In genomic region chr18:59799383-59800015, GRCh38 we compare ENCODE assay signal across 23 cellular contexts.
DNase-seq lines count a peak whose midpoint lies in the region; ATAC-seq and TF ChIP-seq lines count a peak whose summit lies in the region.
"Had no signal": no experiment of that assay in that cellular context is flagged by ENCODE, and none has a peak within 500 bp of the region (broad histone marks: within the 10 kb centered on the region; RNA-seq: fewer than 3 reads in every experiment).

No MANE protein-coding gene starts in this region.

- H3K27me3 ChIP-seq in MM.1S (replicated peaks; ENCODE audit: insufficient read depth, low read length) (no peaks in the 10 kb centered on the region), osteoblast (ENCODE audit: insufficient read depth, low read length) (no peaks in the 10 kb centered on the region)
- H3K27me3 ChIP-seq: brain microvascular endothelial cell, tibial artery had no signal

- H3K27ac Mint-ChIP-seq in activated T-cell treated with anti-CD3 and anti-CD28 coated beads, Interleukin-2, amount 50 U/mL, for 72 hours, result no peak overlapping the region
- H3K27ac Mint-ChIP-seq: activated CD4-positive, alpha-beta T cell treated with anti-CD3 and anti-CD28 coated beads for 36 hours; activated naive CD8-positive, alpha-beta T cell treated with anti-CD3 and anti-CD28 coated beads, Interleukin-2, amount 10 ng/mL, durations not matched to agents 7 days and 5 days had no signal

- no peaks in the 10 kb centered on the region for H3F3A ChIP-seq in MM.1S (ENCODE audit: insufficient read depth, low read length)

- H3K4me1 ChIP-seq in MM.1S (ENCODE audit: low read length) (no peaks in the 10 kb centered on the region), osteoblast (ENCODE audit: insufficient read depth, low read length) (no peaks in the 10 kb centered on the region)
- H3K4me1 ChIP-seq: tibial artery had no signal

- H3K36me3 ChIP-seq in MM.1S (replicated peaks; ENCODE audit: insufficient read depth, low read length) (no peaks in the 10 kb centered on the region), osteoblast (ENCODE audit: insufficient read depth, low read length) (no peaks in the 10 kb centered on the region)
- H3K36me3 ChIP-seq: brain microvascular endothelial cell, tibial artery had no signal

- H3K79me2 ChIP-seq in MM.1S (ENCODE audit: low read length), result no peaks in the 10 kb centered on the region
- no peaks in the 10 kb centered on the region for H3K79me2 ChIP-seq in osteoblast (ENCODE audit: insufficient read depth, low read length)

- H3K36me3 Mint-ChIP-seq in activated T-cell treated with anti-CD3 and anti-CD28 coated beads, Interleukin-2, amount 50 U/mL, for 72 hours (ENCODE audit: insufficient read depth in 2 of 2), result no peaks in the 10 kb centered on the region
- H3K36me3 Mint-ChIP-seq: activated naive CD8-positive, alpha-beta T cell treated with anti-CD3 and anti-CD28 coated beads, Interleukin-2, amount 10 ng/mL, durations not matched to agents 7 days and 5 days had no signal

- no peak overlapping the region for H3K9ac ChIP-seq in MM.1S (ENCODE audit: low read length)

- H4K20me1 ChIP-seq in MM.1S (ENCODE audit: insufficient read depth, low read length) (no peaks in the 10 kb centered on the region), osteoblast (ENCODE audit: insufficient read depth, low read length) (no peaks in the 10 kb centered on the region)

- TF ChIP-seq CTCF in MM.1S (IDR thresholded peaks at IDR 0.05; ENCODE audit: low read length), result no peak
- no peak for TF ChIP-seq CTCF in osteoblast (IDR thresholded peaks at IDR 0.05; ENCODE audit: extremely low read depth, low read depth, low read length)

- H2AFZ ChIP-seq in MM.1S (ENCODE audit: low read length) (no peak overlapping the region), osteoblast (ENCODE audit: low read length) (no peak overlapping the region)

- no peak overlapping the region for H3K27ac ChIP-seq in MM.1S (ENCODE audit: low read length)
- no peak overlapping the region for H3K27ac ChIP-seq in osteoblast (ENCODE audit: low read depth, low read length)
- H3K27ac ChIP-seq: brain microvascular endothelial cell, coronary artery, tibial artery had no signal

- H3K9me3 Mint-ChIP-seq in activated T-cell treated with anti-CD3 and anti-CD28 coated beads, Interleukin-2, amount 50 U/mL, for 72 hours, result no peaks in the 10 kb centered on the region
- H3K9me3 Mint-ChIP-seq: activated naive CD8-positive, alpha-beta T cell treated with anti-CD3 and anti-CD28 coated beads, Interleukin-2, amount 10 ng/mL, durations not matched to agents 7 days and 5 days had no signal

- no peaks in the 10 kb centered on the region for H3K9me2 ChIP-seq in MM.1S (replicated peaks; ENCODE audit: insufficient read depth, low read length)

- H3K9me3 ChIP-seq in MM.1S (replicated peaks; ENCODE audit: insufficient read depth, low read length), result no peaks in the 10 kb centered on the region
- no peaks in the 10 kb centered on the region for H3K9me3 ChIP-seq in osteoblast (ENCODE audit: low read depth, low read length)
- H3K9me3 ChIP-seq: mucosa of descending colon, tibial artery had no signal

- no peak for ATAC-seq in activated T-cell treated with anti-CD3 and anti-CD28 coated beads, Interleukin-2, amount 50 U/mL, for 72 hours (replicated peaks in 1 of 2)
- ATAC-seq: activated CD4-positive, alpha-beta T cell treated with anti-CD3 and anti-CD28 coated beads for 36 hours; K562; mucosa of descending colon; Right ventricle myocardium inferior; stimulated activated naive CD8-positive, alpha-beta T cell treated with anti-CD3 and anti-CD28 coated beads, Interleukin-15, Interleukin-2, amounts not matched to agents 100 U/mL and 50 U/mL, for 24 hours had no signal

- no peak overlapping the region for H3K4me2 ChIP-seq in MM.1S (ENCODE audit: low read depth, low read length)
- H3K4me2 ChIP-seq in osteoblast (ENCODE audit: insufficient read depth, low read length), result no peak overlapping the region

- DNase-seq in EH (ENCODE audit: low read depth), result peak; percentile 76
- peak; percentile 9 for DNase-seq in MM.1S
- DNase-seq in dedifferentiated amniotic fluid mesenchymal stem cell (ENCODE audit: extremely low spot score), result peak; percentile 30
- peak; percentile 87 for DNase-seq in osteoblast (ENCODE audit: insufficient read length, low spot score, missing footprints)
- no peak for DNase-seq in cortex of kidney (lab: John Stamatoyannopoulos, UW)
- no peak for DNase-seq in activated T-cell treated with anti-CD3 and anti-CD28 coated beads, Interleukin-2, amount 50 U/mL, for 72 hours
- DNase-seq in T1000 (lab: John Stamatoyannopoulos, UW), result no peak
- DNase-seq: activated CD4-positive, alpha-beta T cell treated with anti-CD3 and anti-CD28 coated beads for 36 hours; activated naive CD8-positive, alpha-beta T cell treated with anti-CD3 and anti-CD28 coated beads, Interleukin-2, amount 10 ng/mL, durations not matched to agents 7 days and 5 days; brain microvascular endothelial cell; DMS79 treated with DMSO at 0.1 percent for 48 hours; hypothalamus; mucosa of descending colon; NCI-H1048; NCI-H2081; NCI-H526; small intestine; stimulated activated CD4-positive, alpha-beta T cell treated with anti-CD3 and anti-CD28 coated beads, Interleukin-2, amount 100 ng/mL, for 48 hours; stimulated activated naive CD8-positive, alpha-beta T cell treated with anti-CD3 and anti-CD28 coated beads, Interleukin-15, Interleukin-2, amounts not matched to agents 100 U/mL and 50 U/mL, for 24 hours; tibial artery had no signal

- H3K4me3 ChIP-seq in MM.1S (ENCODE audit: low read length) (no peak overlapping the region), osteoblast (ENCODE audit: insufficient read depth, low read length) (no peak overlapping the region)
- H3K4me3 ChIP-seq: coronary artery, K562, mucosa of descending colon, tibial artery had no signal

- H3K27me3 Mint-ChIP-seq in activated T-cell treated with anti-CD3 and anti-CD28 coated beads, Interleukin-2, amount 50 U/mL, for 72 hours (ENCODE audit: low read depth), result no peaks in the 10 kb centered on the region
- H3K27me3 Mint-ChIP-seq: activated CD4-positive, alpha-beta T cell treated with anti-CD3 and anti-CD28 coated beads for 36 hours had no signal

- H3K4me3 Mint-ChIP-seq in activated T-cell treated with anti-CD3 and anti-CD28 coated beads, Interleukin-2, amount 50 U/mL, for 72 hours, result no peak overlapping the region
- H3K4me3 Mint-ChIP-seq: activated CD4-positive, alpha-beta T cell treated with anti-CD3 and anti-CD28 coated beads for 36 hours; activated naive CD8-positive, alpha-beta T cell treated with anti-CD3 and anti-CD28 coated beads, Interleukin-2, amount 10 ng/mL, durations not matched to agents 7 days and 5 days had no signal

- peaks cover 8% of the 10 kb centered on the region for H3K4me1 Mint-ChIP-seq in activated T-cell treated with anti-CD3 and anti-CD28 coated beads, Interleukin-2, amount 50 U/mL, for 72 hours (ENCODE audit: low read depth)

Comparison
In these comparisons a context has a peak if more than half of its experiments do, and no peak if none do; other contexts are left out.
1. DNase-seq: peak in EH (single experiment), MM.1S (single experiment), dedifferentiated amniotic fluid mesenchymal stem cell (single experiment) and osteoblast (single experiment); none in cortex of kidney (single experiment), activated T-cell treated with anti-CD3 and anti-CD28 coated beads, Interleukin-2, amount 50 U/mL, for 72 hours (0 of 2) and T1000 (single experiment).